ENCODE assay signal across 17 cellular contexts in the genomic region with DNA sequence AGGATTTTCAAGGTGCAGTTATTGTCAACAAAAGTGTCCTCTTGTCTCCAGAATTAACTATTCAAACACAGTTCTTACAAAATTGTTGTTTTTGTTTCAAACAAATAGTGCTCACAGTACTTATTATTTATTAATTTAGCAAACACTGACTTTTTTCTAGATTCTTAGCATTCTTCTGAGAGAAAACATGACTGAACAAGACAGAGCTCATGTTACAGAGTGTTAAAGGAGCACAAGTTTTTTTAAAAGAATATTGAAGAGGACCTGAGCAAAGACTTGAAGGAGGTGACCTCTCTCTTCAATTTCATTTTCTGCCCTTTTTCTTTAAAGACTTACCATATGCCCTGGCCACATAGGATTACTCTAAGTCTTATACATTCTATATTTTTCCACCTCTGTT.
"Had no signal": no experiment of that assay in that cellular context is flagged by ENCODE, and none has a peak within 500 bp of the region (broad histone marks: within the 10 kb centered on the region; RNA-seq: fewer than 3 reads in every experiment).

No MANE protein-coding gene starts in this region.

- H3K4me1 ChIP-seq: esophagus squamous epithelium, foreskin keratinocyte, right atrium auricular region, sigmoid colon had no signal

- DNase-seq: dermis blood vessel endothelial cell; esophagus squamous epithelium; foreskin keratinocyte; left colon; left ventricle myocardium superior; mesenchymal stem cell; naive B cell; sigmoid colon; stimulated activated CD4-positive, alpha-beta T cell treated with anti-CD3 and anti-CD28 coated beads, Interleukin-12 subunit alpha, Interleukin-12 subunit beta, amount 100 ng/mL, for 4 hours; stimulated activated naive CD4-positive, alpha-beta T cell treated with Interleukin-2 at 50 U/mL for 16 hours; trophoblast cell had no signal

- H3K27me3 ChIP-seq: esophagus squamous epithelium, foreskin keratinocyte, hepatocyte, right atrium auricular region, sigmoid colon had no signal

- H3K4me3 ChIP-seq: esophagus squamous epithelium, hepatocyte, lung, right atrium auricular region, sigmoid colon, skin epidermis had no signal

- FAIRE-seq: colon, urothelium cell line had no signal

- H3K9me3 ChIP-seq: right atrium auricular region had no signal

- H3K36me3 ChIP-seq: esophagus squamous epithelium, right atrium auricular region, sigmoid colon had no signal
